Comparison of ENCODE assay signal across 1 cellular context in the genomic region with DNA sequence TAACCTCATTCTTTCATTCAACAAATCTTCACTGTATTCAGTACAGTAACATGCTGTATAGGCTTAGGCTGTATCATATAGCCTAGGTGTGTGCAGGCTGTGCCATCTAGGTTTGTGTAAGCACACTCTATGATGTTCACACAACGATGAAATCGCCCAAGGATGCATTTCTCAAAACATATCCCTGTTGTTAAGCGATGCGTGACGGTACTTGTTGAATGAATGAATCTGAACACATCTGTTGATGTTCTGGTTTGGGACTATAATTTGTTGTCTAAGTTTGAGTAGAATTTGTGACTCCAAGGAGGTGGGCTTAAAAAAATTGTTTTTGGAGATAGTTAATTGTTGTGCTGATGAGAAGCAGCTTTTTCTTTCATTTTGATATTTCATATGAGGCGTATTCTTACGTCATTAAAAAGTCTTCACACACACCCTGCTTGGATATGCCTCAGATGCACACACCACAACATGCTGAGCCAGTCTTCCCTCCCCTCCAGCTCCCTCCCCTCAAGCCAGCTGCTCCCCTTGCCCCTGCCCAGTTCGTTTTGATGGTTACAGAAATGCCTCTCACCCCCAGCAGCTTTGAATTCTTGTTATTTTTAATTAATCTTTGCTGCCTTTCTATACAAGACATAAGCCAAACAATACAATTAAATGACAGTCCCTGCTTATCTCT.
A peak's percentile ranks its signal among the peaks of the same experiment; 100 is the strongest.
TF ChIP-seq lines count a peak whose summit lies in the region.

No MANE protein-coding gene starts in this region.

TF ChIP-seq in HEK293, 187 proteins besides CTCF, POLR2A, EP300 and RAD21 (continued from another document):
- TF ChIP-seq ZNF560 (tag by site-specific recombination; IDR thresholded peaks at IDR 0.05; ENCODE audit: borderline replicate concordance) (no peak), SCRT2 (tag by site-specific recombination; IDR thresholded peaks at IDR 0.05) (peak; percentile 84)
